1 cellular context compared by ENCODE assay signal in genomic region chr1:84690397-84691138, GRCh38.
TF ChIP-seq lines count a peak whose summit lies in the region.

SSX2IP (minus strand) TSS chr1:84690461; CDS start chr1:84671219, 19,242 bp downstream.

TF ChIP-seq in K562, 482 proteins besides CTCF, POLR2A, EP300 and RAD21 (continued from another document and continues in another):
- no peak for TF ChIP-seq ZHX1 (conservative IDR thresholded peaks at IDR 0.05; ENCODE audit: low read length)
- TF ChIP-seq ZNF384 (IDR thresholded peaks at IDR 0.05; ENCODE audit: low read depth, low read length): peak; percentile 89
- peak; percentile 82 for TF ChIP-seq POLR2G (IDR thresholded peaks at IDR 0.05; ENCODE audit: low read depth, low read length)
- no peak for TF ChIP-seq ZNF830 (CRISPR knock-in tag; IDR thresholded peaks at IDR 0.05)
- TF ChIP-seq SOX6 (IDR thresholded peaks at IDR 0.05): peak; percentile 23; the same call in 1 of the 2 replicates
- no peak for TF ChIP-seq NR2C1 (IDR thresholded peaks at IDR 0.05)
- TF ChIP-seq NR2C1 (tag; IDR thresholded peaks at IDR 0.05): no peak
- TF ChIP-seq PTTG1 (tag; IDR thresholded peaks at IDR 0.05; ENCODE audit: low read depth): no peak
- TF ChIP-seq E2F6 (IDR thresholded peaks at IDR 0.05; ENCODE audit: borderline replicate concordance in 1 of 2, extremely low read depth in 1 of 2, insufficient read depth in 1 of 2, insufficient read length in 1 of 2, low read depth in 1 of 2, low read length in 1 of 2, poor library complexity in 1 of 2, severe bottlenecking in 1 of 2): peak; percentile 48 to 74
- no peak for TF ChIP-seq DLX4 (CRISPR knock-in tag; IDR thresholded peaks at IDR 0.05)
- TF ChIP-seq POLR2AphosphoS5 (IDR thresholded peaks at IDR 0.05; ENCODE audit: control insufficient read depth, insufficient read depth, low read depth, low read length): peak; percentile 57
- no peak for TF ChIP-seq CREB3 (tag; conservative IDR thresholded peaks at IDR 0.05; ENCODE audit: low read depth)
- TF ChIP-seq CCAR2 (IDR thresholded peaks at IDR 0.05; ENCODE audit: low read depth, low read length): no peak
- peak; percentile 73 for TF ChIP-seq POLR2B (IDR thresholded peaks at IDR 0.05; ENCODE audit: low read depth, partially characterized antibody)
- TF ChIP-seq MNT (conservative IDR thresholded peaks at IDR 0.05): peak; percentile 75 to 89
- no peak for TF ChIP-seq ZFP36 (IDR thresholded peaks at IDR 0.05; ENCODE audit: low read depth, low read length, partially characterized antibody)
- TF ChIP-seq ZNF589 (CRISPR knock-in tag; IDR thresholded peaks at IDR 0.05; ENCODE audit: low read depth): no peak
- TF ChIP-seq MBD1 (CRISPR knock-in tag; IDR thresholded peaks at IDR 0.05): no peak
- TF ChIP-seq RBFOX2 (IDR thresholded peaks at IDR 0.05; ENCODE audit: low read depth, low read length): peak; percentile 81
- no peak for TF ChIP-seq E2F5 (CRISPR knock-in tag; IDR thresholded peaks at IDR 0.05)
- no peak for TF ChIP-seq IFI16 (CRISPR knock-in tag; IDR thresholded peaks at IDR 0.05)
- TF ChIP-seq TSHZ1 (CRISPR knock-in tag; IDR thresholded peaks at IDR 0.05): no peak
- TF ChIP-seq HLTF (IDR thresholded peaks at IDR 0.05): no peak
- TF ChIP-seq CHD4 (IDR thresholded peaks at IDR 0.05; ENCODE audit: insufficient read depth, insufficient replicate concordance, low read depth, low read length, poor library complexity, severe bottlenecking): no peak
- no peak for TF ChIP-seq MAFG (tag; conservative IDR thresholded peaks at IDR 0.05)
- TF ChIP-seq ATF1 (CRISPR knock-in tag; IDR thresholded peaks at IDR 0.05): no peak
- TF ChIP-seq ATF1 (tag; IDR thresholded peaks at IDR 0.05): peak; percentile 74
- peak; percentile 31; the same call in 1 of the 2 replicates for TF ChIP-seq LEF1 (IDR thresholded peaks at IDR 0.05)
- no peak for TF ChIP-seq ZNF507 (tag; conservative IDR thresholded peaks at IDR 0.05)
- no peak for TF ChIP-seq TCF7L2 (IDR thresholded peaks at IDR 0.05; ENCODE audit: low read depth, low read length)
- TF ChIP-seq ZNF551 (CRISPR knock-in tag; IDR thresholded peaks at IDR 0.05): no peak
- no peak for TF ChIP-seq JUN (IDR thresholded peaks at IDR 0.05; ENCODE audit: borderline replicate concordance, low read depth, low read length)
- no peak for TF ChIP-seq JUN (CRISPR knock-in tag; IDR thresholded peaks at IDR 0.05; ENCODE audit: borderline replicate concordance)
- no peak for TF ChIP-seq ZNF57 (CRISPR knock-in tag; IDR thresholded peaks at IDR 0.05)
- TF ChIP-seq CBX8 (IDR thresholded peaks at IDR 0.05; ENCODE audit: borderline replicate concordance, extremely low read depth, low read depth, low read length, poor library complexity, severe bottlenecking): no peak
- TF ChIP-seq SRSF1 (IDR thresholded peaks at IDR 0.05; ENCODE audit: low read depth, low read length): no peak
- no peak for TF ChIP-seq TFAM (CRISPR knock-in tag; conservative IDR thresholded peaks at IDR 0.05)
- TF ChIP-seq PCBP1 (IDR thresholded peaks at IDR 0.05; ENCODE audit: low read depth, low read length, poor library complexity, severe bottlenecking): peak; percentile 52
- no peak for TF ChIP-seq STAT6 (CRISPR knock-in tag; IDR thresholded peaks at IDR 0.05)
- peak; percentile 46 for TF ChIP-seq SMAD1 (IDR thresholded peaks at IDR 0.05; ENCODE audit: low read depth, low read length, partially characterized antibody)
- peak; percentile 72 to 74; a peak in 3 of 4 replicates for TF ChIP-seq UBTF (IDR thresholded peaks at IDR 0.05; ENCODE audit: borderline replicate concordance in 1 of 2, low read depth in 2 of 2, low read length in 2 of 2)
- TF ChIP-seq CC2D1A (IDR thresholded peaks at IDR 0.05): peak; percentile 99
- TF ChIP-seq KLF1 (tag; IDR thresholded peaks at IDR 0.05): peak; percentile 58; the same call in 1 of the 2 replicates
- TF ChIP-seq GATAD2B (IDR thresholded peaks at IDR 0.05; ENCODE audit: borderline replicate concordance): 0 out of 2 replicates have a peak, but pooled peaks have one; percentile 17
- no peak for TF ChIP-seq RAD51 (IDR thresholded peaks at IDR 0.05; ENCODE audit: borderline replicate concordance, low read depth)
- TF ChIP-seq LCOR (CRISPR knock-in tag; IDR thresholded peaks at IDR 0.05): no peak; the same call in 1 of the 2 replicates
- TF ChIP-seq NBN (IDR thresholded peaks at IDR 0.05; ENCODE audit: low read depth): 0 out of 2 replicates have a peak, but pooled peaks have one; percentile 27
- TF ChIP-seq ZEB2 (IDR thresholded peaks at IDR 0.05): no peak
- no peak for TF ChIP-seq ZKSCAN1 (IDR thresholded peaks at IDR 0.05; ENCODE audit: low read depth, low read length)
